Comparison of ENCODE assay signal across 12 cellular contexts in the genomic region with DNA sequence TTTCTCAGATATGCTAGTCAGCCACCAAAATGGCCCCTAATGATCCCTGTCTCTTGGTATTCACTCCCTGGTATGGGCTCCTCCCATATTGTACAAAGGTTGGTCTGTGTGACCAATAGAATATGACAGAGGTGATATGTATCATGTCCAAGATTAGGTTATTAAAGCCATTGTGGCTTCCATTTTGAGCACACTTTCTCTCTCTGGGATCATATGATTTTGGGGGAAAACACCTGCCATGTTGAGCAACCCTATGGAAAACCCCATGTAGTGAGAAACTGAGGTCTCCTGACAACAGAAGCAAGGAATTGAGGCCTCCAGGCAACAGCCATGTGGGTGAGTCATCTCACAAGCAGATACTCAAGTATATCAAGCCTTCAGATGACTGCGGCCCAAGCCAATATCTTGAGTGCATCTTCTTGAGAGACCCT. TPM values are rescaled to one million over a fixed set of nuclear protein-coding genes. Genes with fewer than 3 reads are reported as not detected.
DNase-seq lines count a peak whose midpoint lies in the region; ATAC-seq and TF ChIP-seq lines count a peak whose summit lies in the region.
"Had no signal": no experiment of that assay in that cellular context is flagged by ENCODE, and none has a peak within 500 bp of the region (broad histone marks: within the 10 kb centered on the region; RNA-seq: fewer than 3 reads in every experiment).

No MANE protein-coding gene starts in this region.

- DNase-seq in stimulated activated CD4-positive, alpha-beta T cell treated with anti-CD3 and anti-CD28 coated beads, Interleukin-15, amount 100 ng/mL, for 24 hours, result peak; percentile 51
- no peak for DNase-seq in stimulated activated CD4-positive, alpha-beta T cell treated with anti-CD3 and anti-CD28 coated beads, Interleukin-12 subunit alpha, Interleukin-12 subunit beta, amount 100 ng/mL, for 4 hours
- DNase-seq in mammary epithelial cell, result peak; percentile 92
- no peak for DNase-seq in D341Med (ENCODE audit: low spot score)
- DNase-seq in NOMO-1 (lab: John Stamatoyannopoulos, UW; ENCODE audit: unreplicated experiment in 2 of 2), result no peak
- no peak for DNase-seq in SIG-M5 treated with dmso at 0.1 percent for 504 hours (lab: John Stamatoyannopoulos, UW; ENCODE audit: unreplicated experiment)
- no peak for DNase-seq in NCI-H1105 (lab: John Stamatoyannopoulos, UW)
- DNase-seq: left ventricle myocardium inferior, NCI-H345 had no signal

- intact Hi-C loops in mammary epithelial cell (cut with micrococcal nuclease), result no loop called here

- TF ChIP-seq CTCF in mammary epithelial cell (conservative IDR thresholded peaks at IDR 0.05 in 1 of 2, IDR thresholded peaks at IDR 0.05 in 1 of 2; ENCODE audit: extremely low read depth in 1 of 2, insufficient read depth in 1 of 2, low read depth in 1 of 2, low read length in 2 of 2), result no peak

- dilution Hi-C loops in mammary epithelial cell (cut with HindIII; ENCODE audit: low sequenced_read_pairs), result no loop called here

- H3K4me3 ChIP-seq in mammary epithelial cell (replicated peaks in 1 of 3; ENCODE audit: insufficient read depth in 1 of 3, low read depth in 2 of 3, low read length in 3 of 3), result no peak overlapping the region
- H3K4me3 ChIP-seq: BLaER1, left ventricle myocardium inferior had no signal

- peak; percentile 57 for ATAC-seq in HG02981 (IDR thresholded peaks at IDR 0.05; ENCODE audit: unreplicated experiment)

- no peak overlapping the region for H3K9ac ChIP-seq in mammary epithelial cell (ENCODE audit: insufficient read depth, low read length)
- H3K9ac ChIP-seq: BLaER1, parathyroid adenoma had no signal

- no peaks in the 10 kb centered on the region for H3K79me2 ChIP-seq in mammary epithelial cell (ENCODE audit: insufficient read depth, low read length)
- H3K79me2 ChIP-seq: parathyroid adenoma had no signal

- H3K4me2 ChIP-seq in mammary epithelial cell (ENCODE audit: insufficient read depth, low read depth, low read length), result no peak overlapping the region
- H3K4me2 ChIP-seq: BLaER1 had no signal

- H2AFZ ChIP-seq in mammary epithelial cell (ENCODE audit: low read depth, low read length), result peak overlapping the region; percentile 45
- H2AFZ ChIP-seq: parathyroid adenoma had no signal

- no peaks in the 10 kb centered on the region for H3K36me3 ChIP-seq in mammary epithelial cell (ENCODE audit: insufficient read depth, low read length)
- H3K36me3 ChIP-seq: BLaER1, left ventricle myocardium inferior had no signal

- H3K27me3 ChIP-seq in mammary epithelial cell (ENCODE audit: insufficient read depth, low read length), result no peaks in the 10 kb centered on the region

- WGBS in mammary epithelial cell (ENCODE audit: low coverage, missing lambda C conversion rate), result 67% methylated on average over 1 of the region's 1 CpG

- no TSS peak for BruUV-seq in mammary epithelial cell (replicated peaks; lab: Mats Ljungman, UMichigan)

- peaks cover 13% of the 10 kb centered on the region for H3K4me1 ChIP-seq in mammary epithelial cell (ENCODE audit: insufficient read depth, low read length)
- H3K4me1 ChIP-seq: left ventricle myocardium inferior, parathyroid adenoma had no signal

- CTCF ChIA-PET in mammary epithelial cell (lab: Charles Lee; ENCODE audit: low non-redundant PET), result no interaction called here

- in situ Hi-C loops in mammary epithelial cell (cut with MboI; ENCODE audit: low sequenced_read_pairs in 2 of 2), result no loop called here

- peak overlapping the region; percentile 80 for H3K27ac ChIP-seq in mammary epithelial cell (ENCODE audit: insufficient read depth, low read depth, low read length)
- H3K27ac ChIP-seq: BLaER1, left ventricle myocardium inferior, parathyroid adenoma had no signal

- no peaks in the 10 kb centered on the region for H3K9me3 ChIP-seq in mammary epithelial cell (replicated peaks; ENCODE audit: insufficient read depth, low read length)
- H3K9me3 ChIP-seq: BLaER1, left ventricle myocardium inferior had no signal

- H4K20me1 ChIP-seq in mammary epithelial cell (ENCODE audit: insufficient read depth, low read length), result no peaks in the 10 kb centered on the region
- H4K20me1 ChIP-seq: BLaER1 had no signal

RNA-seq across cellular contexts. Expression of a gene that starts 7.1 kb away (rescaled TPM):
- 10 to 100 TPM; 14.8 to 15.9 TPM for total RNA-seq in mammary epithelial cell
- polyA plus RNA-seq in mammary epithelial cell, result 17.4 TPM
- 49.8 TPM for polyA minus RNA-seq in mammary epithelial cell

RNA-seq across cellular contexts. Expression of a gene that starts 50.8 kb away (rescaled TPM):
- total RNA-seq in mammary epithelial cell, result 10 to 100 TPM; 32.0 to 39.9 TPM
- polyA plus RNA-seq in mammary epithelial cell, result 17.4 TPM
- polyA minus RNA-seq in mammary epithelial cell, result 20.9 TPM

Comparison
In these comparisons a context has a peak if more than half of its experiments do, and no peak if none do; other contexts are left out.
1. DNase-seq: peak in stimulated activated CD4-positive, alpha-beta T cell treated with anti-CD3 and anti-CD28 coated beads, Interleukin-15, amount 100 ng/mL, for 24 hours (single experiment) and mammary epithelial cell (single experiment); none in stimulated activated CD4-positive, alpha-beta T cell treated with anti-CD3 and anti-CD28 coated beads, Interleukin-12 subunit alpha, Interleukin-12 subunit beta, amount 100 ng/mL, for 4 hours (single experiment), D341Med (single experiment), NOMO-1 (0 of 2), SIG-M5 treated with dmso at 0.1 percent for 504 hours (single experiment) and NCI-H1105 (single experiment).